ENCODE assay signal across 1 cellular context in the genomic region with DNA sequence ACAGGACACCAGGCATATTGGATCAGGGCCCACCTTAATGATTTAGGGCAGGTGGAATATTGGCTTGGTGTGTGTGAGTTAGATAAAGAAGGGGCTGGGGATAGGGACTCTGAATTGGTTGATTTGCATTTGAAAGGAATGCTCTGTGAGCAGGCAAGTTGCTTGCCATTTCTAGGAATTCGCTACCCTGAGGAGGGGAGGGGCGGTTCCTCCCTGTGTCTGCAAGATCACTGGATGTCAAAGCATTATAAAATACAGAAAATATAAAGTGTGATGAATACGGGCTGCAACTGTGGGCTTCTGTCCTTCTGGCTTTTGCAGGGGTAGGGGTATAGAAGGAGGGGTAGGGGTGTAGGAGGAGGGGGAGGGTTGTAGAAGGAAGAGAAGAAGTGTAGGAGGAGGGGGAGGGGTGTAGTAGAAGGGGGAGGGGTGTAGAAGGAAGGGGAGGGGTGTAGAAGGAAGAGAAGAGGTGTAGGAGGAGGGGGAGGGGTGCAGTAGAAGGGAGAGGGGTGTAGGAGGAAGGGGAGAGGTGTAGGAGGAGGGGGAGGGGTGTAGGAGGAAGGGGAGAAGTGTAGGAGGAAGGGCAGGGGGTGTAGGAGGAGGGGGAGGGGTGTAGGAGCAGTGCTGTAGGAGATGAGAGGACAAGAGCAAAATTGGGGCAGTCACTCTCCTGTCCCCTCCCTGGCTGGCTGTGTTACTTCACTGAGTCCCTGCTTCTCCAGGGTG.
A peak's percentile ranks its signal among the peaks of the same experiment; 100 is the strongest.
TF ChIP-seq lines count a peak whose summit lies in the region.

No MANE protein-coding gene starts in this region.

TF ChIP-seq in H1, 55 proteins besides CTCF, POLR2A, EP300 and RAD21 (continued from another document):
- no peak for TF ChIP-seq SP4 (IDR thresholded peaks at IDR 0.05; ENCODE audit: low read length)
- peak; percentile 59; the same call in 1 of the 2 replicates for TF ChIP-seq RBBP5 (IDR thresholded peaks at IDR 0.05; ENCODE audit: borderline replicate concordance, low read depth, low read length)
- no peak for TF ChIP-seq GTF2F1 (IDR thresholded peaks at IDR 0.05; ENCODE audit: borderline replicate concordance, low read depth, low read length)
- TF ChIP-seq TEAD4 (IDR thresholded peaks at IDR 0.05; ENCODE audit: low read depth, low read length): peak; percentile 48; the same call in 1 of the 2 replicates
- TF ChIP-seq SP1 (IDR thresholded peaks at IDR 0.05; ENCODE audit: low read depth, low read length): peak; percentile 42; the same call in 1 of the 2 replicates
- TF ChIP-seq TCF12 (IDR thresholded peaks at IDR 0.05; ENCODE audit: low read depth, low read length): no peak; the same call in 1 of the 2 replicates
- no peak for TF ChIP-seq RXRA (IDR thresholded peaks at IDR 0.05; ENCODE audit: insufficient read depth, low read depth, low read length)
- TF ChIP-seq RNF2 (IDR thresholded peaks at IDR 0.05; ENCODE audit: borderline replicate concordance, low read depth, low read length, missing control alignments, poor library complexity, severe bottlenecking): no peak
- TF ChIP-seq EGR1 (IDR thresholded peaks at IDR 0.05; ENCODE audit: borderline replicate concordance, low read depth, low read length): 0 out of 2 replicates have a peak, but pooled peaks have one; percentile 14
- TF ChIP-seq BACH1 (IDR thresholded peaks at IDR 0.05; ENCODE audit: low read length): no peak
